Comparison of ENCODE assay signal across 13 cellular contexts in genomic region chr2:11389551-11390528, GRCh38. TPM values are rescaled to one million over a fixed set of nuclear protein-coding genes. Genes with fewer than 3 reads are reported as not detected.
DNase-seq lines count a peak whose midpoint lies in the region; ATAC-seq and TF ChIP-seq lines count a peak whose summit lies in the region.
"Had no signal": no experiment of that assay in that cellular context is flagged by ENCODE, and none has a peak within 500 bp of the region (broad histone marks: within the 10 kb centered on the region; RNA-seq: fewer than 3 reads in every experiment).

No MANE protein-coding gene starts in this region.

- H3K27me3 ChIP-seq in esophagus squamous epithelium = no peaks in the 10 kb centered on the region
- H3K27me3 ChIP-seq in testis = no peaks in the 10 kb centered on the region

- ATAC-seq in SK-N-SH treated with all-trans-retinoic acid at 6 μM for 48 hours = peak; percentile 53

- no peak for TF ChIP-seq POLR2A in esophagus squamous epithelium (IDR thresholded peaks at IDR 0.05)
- TF ChIP-seq POLR2A in testis (IDR thresholded peaks at IDR 0.05) = no peak

- H3K27ac ChIP-seq in esophagus squamous epithelium (peak overlapping the region in 3 of 4 donors; percentile 26 to 77 (median 33)), testis (no peak overlapping the region)
- H3K27ac ChIP-seq: psoas muscle had no signal

- intact Hi-C loops in Calu3 (cut with micrococcal nuclease; ENCODE audit: unreplicated experiment) (loop anchor here (2.0 to 5.0 kb wide), 2 partner anchors 15 to 48 kb away; partner anchors contain the start of gene ROCK2), esophagus squamous epithelium (cut with DNase I) (no loop called here), testis (cut with DNase I; ENCODE audit: low total_unique reads) (no loop called here)

- H3K4me1 Mint-ChIP-seq in Calu3 (ENCODE audit: low read depth, unreplicated experiment) = peaks cover 61% of the 10 kb centered on the region
- peaks cover 56% of the 10 kb centered on the region for H3K4me1 Mint-ChIP-seq in nephron
- H3K4me1 Mint-ChIP-seq: activated naive CD8-positive, alpha-beta T cell treated with anti-CD3 and anti-CD28 coated beads for 36 hours; CD4-positive, alpha-beta memory T cell had no signal

- 69 to 72% methylated on average over 18 to 19 of the region's 20 CpGs for WGBS in esophagus squamous epithelium, 2 donors
- WGBS in testis, 2 donors = 84 to 85% methylated on average over 14 to 20 of the region's 20 CpGs

- H3K36me3 ChIP-seq in esophagus squamous epithelium (no peaks in the 10 kb centered on the region), testis (ENCODE audit: low read depth, missing control alignments) (no peaks in the 10 kb centered on the region)

- peaks cover 0 to 70% (median 17%) of the 10 kb centered on the region in 3 donors for H3K4me1 ChIP-seq in esophagus squamous epithelium
- H3K4me1 ChIP-seq in testis = peaks cover 7% of the 10 kb centered on the region

- H3K27ac Mint-ChIP-seq in Calu3 (ENCODE audit: unreplicated experiment) (peak overlapping the region; percentile 59), nephron (peak overlapping the region; percentile 72 to 94 (median 93))
- H3K27ac Mint-ChIP-seq: activated naive CD8-positive, alpha-beta T cell treated with anti-CD3 and anti-CD28 coated beads for 36 hours; CD4-positive, alpha-beta memory T cell had no signal

- H3K4me3 Mint-ChIP-seq in Calu3 (ENCODE audit: low read depth, unreplicated experiment) (peak overlapping the region; percentile 18), nephron (peak overlapping the region in 2 of 3 experiments; percentile 11 to 29)
- H3K4me3 Mint-ChIP-seq: activated naive CD8-positive, alpha-beta T cell treated with anti-CD3 and anti-CD28 coated beads for 36 hours; CD4-positive, alpha-beta memory T cell had no signal

- BruUV-seq in Calu3 (replicated peaks; lab: Mats Ljungman, UMichigan) = no TSS peak

- H3K27me3 Mint-ChIP-seq in Calu3 (ENCODE audit: unreplicated experiment) (no peaks in the 10 kb centered on the region), nephron (ENCODE audit: low read depth) (peaks cover 11% of the 10 kb centered on the region)
- H3K27me3 Mint-ChIP-seq: activated naive CD8-positive, alpha-beta T cell treated with anti-CD3 and anti-CD28 coated beads for 36 hours; CD4-positive, alpha-beta memory T cell had no signal

- no peaks in the 10 kb centered on the region for H3K9me3 Mint-ChIP-seq in Calu3 (ENCODE audit: low read depth, unreplicated experiment)
- H3K9me3 Mint-ChIP-seq in nephron = no peaks in the 10 kb centered on the region
- H3K9me3 Mint-ChIP-seq: activated naive CD8-positive, alpha-beta T cell treated with anti-CD3 and anti-CD28 coated beads for 36 hours; CD4-positive, alpha-beta memory T cell had no signal

- H3K4me3 ChIP-seq in esophagus squamous epithelium (no peak overlapping the region), testis (no peak overlapping the region)
- H3K4me3 ChIP-seq: psoas muscle had no signal

- no peak for TF ChIP-seq CTCF in Calu3 (IDR thresholded peaks at IDR 0.05; ENCODE audit: unreplicated experiment)
- no peak for TF ChIP-seq CTCF in esophagus squamous epithelium (IDR thresholded peaks at IDR 0.05)
- TF ChIP-seq CTCF in nephron (IDR thresholded peaks at IDR 0.05; ENCODE audit: unreplicated experiment in 3 of 3) = no peak
- TF ChIP-seq CTCF in testis (IDR thresholded peaks at IDR 0.05) = no peak

- H3K9me3 ChIP-seq in esophagus squamous epithelium = no peaks in the 10 kb centered on the region
- no peaks in the 10 kb centered on the region for H3K9me3 ChIP-seq in testis
- H3K9me3 ChIP-seq: psoas muscle had no signal

- CTCF ChIA-PET in Calu3 (lab: Charles Lee) = interaction anchor here (0.6 to 1.6 kb wide), 5 partner anchors 15 to 400 kb away, joined by 3 to 13 read pairs (median 3); no protein-coding TSS in a partner anchor

- DNase-seq in Calu3 (peak; percentile 87), esophagus squamous epithelium (lab: John Stamatoyannopoulos, UW) (no peak), middle frontal gyrus (ENCODE audit: extremely low spot score, low spot score) (no peak), testis (no peak), NCI-H2227 treated with DMSO at 0.1 percent for 48 hours (lab: John Stamatoyannopoulos, UW) (no peak), anterior cingulate cortex (lab: John Stamatoyannopoulos, UW) (no peak)
- DNase-seq: activated naive CD8-positive, alpha-beta T cell treated with anti-CD3 and anti-CD28 coated beads for 36 hours; CD4-positive, alpha-beta memory T cell; NCI-H1417; psoas muscle; RPMI8226 had no signal

- H3K36me3 Mint-ChIP-seq in Calu3 (ENCODE audit: insufficient read depth, unreplicated experiment) (peaks cover 12% of the 10 kb centered on the region), nephron (ENCODE audit: low read depth) (no peaks in the 10 kb centered on the region)
- H3K36me3 Mint-ChIP-seq: activated naive CD8-positive, alpha-beta T cell treated with anti-CD3 and anti-CD28 coated beads for 36 hours; CD4-positive, alpha-beta memory T cell had no signal

TF ChIP-seq in SK-N-SH treated with all-trans-retinoic acid at 6 μM for 48 hours, 23 proteins besides CTCF, POLR2A, EP300 and RAD21:
- no peak for TF ChIP-seq ZFP30 (CRISPR knock-in tag; IDR thresholded peaks at IDR 0.05)
- peak; percentile 82 for TF ChIP-seq ISL1 (CRISPR knock-in tag; IDR thresholded peaks at IDR 0.05)

RNA-seq across cellular contexts. Expression of gene ROCK2, which starts 45.4 kb away (rescaled TPM):
- total RNA-seq in Calu3 (2022) (30.8 and 35.3 TPM in 2 replicates), esophagus squamous epithelium (10 to 100 TPM; 15.2 to 50.5 (median 21.4) TPM), testis (10 to 100 TPM; 31.3 to 33.7 TPM)
- 4.6 TPM for polyA plus RNA-seq in testis (ENCODE audit: insufficient read depth, low read depth, low replicate concordance)

Comparison
In these comparisons a context has a peak if more than half of its experiments do, and no peak if none do; other contexts are left out.
1. H3K27ac ChIP-seq: peak in esophagus squamous epithelium (3 of 4); none in testis (0 of 2).